1 cellular context compared by ENCODE assay signal in genomic region chr1:41679531-41679930, GRCh38.
TF ChIP-seq lines count a peak whose summit lies in the region.

No MANE protein-coding gene starts in this region.

TF ChIP-seq in HepG2, 621 proteins besides CTCF, POLR2A, EP300 and RAD21 (continued from another document):
- TF ChIP-seq ZFP91 (CRISPR knock-in tag; IDR thresholded peaks at IDR 0.05; ENCODE audit: borderline replicate concordance): no peak
TF ChIP-seq in HepG2: peak in this region for 0.
